Comparison of ENCODE assay signal across 8 cellular contexts in the genomic region with DNA sequence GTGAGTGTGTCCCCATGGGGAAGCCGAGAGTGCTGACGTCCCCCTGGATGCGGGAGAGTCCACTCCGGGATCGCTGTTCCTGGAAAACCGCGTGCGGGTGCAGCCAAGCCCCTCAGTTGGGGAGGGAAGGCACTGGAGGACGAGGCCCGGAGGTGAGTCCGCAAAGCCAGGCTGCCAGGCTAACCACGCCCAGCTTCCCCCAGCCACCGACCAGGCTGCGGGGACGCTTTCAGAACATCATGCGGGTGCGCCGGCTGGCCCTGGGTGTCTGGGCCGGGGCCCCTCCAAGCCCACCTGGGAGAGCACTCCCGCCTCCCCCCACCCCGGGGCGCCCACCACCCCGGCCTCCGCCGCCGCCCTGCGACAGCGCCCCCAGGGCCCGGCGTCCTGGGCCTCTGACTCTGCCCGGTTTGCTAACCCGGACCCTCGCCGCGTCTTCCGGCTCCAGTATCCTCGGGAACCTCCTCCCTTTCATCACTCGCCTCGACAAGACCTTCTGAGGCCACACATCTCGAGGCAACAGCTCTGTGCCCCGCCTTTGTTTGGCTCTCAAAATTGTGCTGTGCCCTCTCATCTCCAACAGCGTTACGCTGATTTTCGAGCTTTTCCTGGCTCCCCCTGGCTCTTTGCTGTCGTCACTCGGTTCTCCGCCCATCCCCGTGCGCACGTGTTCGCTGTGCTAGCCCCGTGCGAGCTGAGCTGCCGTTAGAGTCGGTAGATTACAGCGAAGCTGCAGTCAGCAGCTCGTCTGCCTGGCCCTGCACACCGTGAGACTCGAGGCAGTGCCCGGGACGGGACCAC. TPM values are rescaled to one million over a fixed set of nuclear protein-coding genes. Genes with fewer than 3 reads are reported as not detected.
A peak's percentile ranks its signal among the peaks of the same experiment; 100 is the strongest.
DNase-seq lines count a peak whose midpoint lies in the region; ATAC-seq and TF ChIP-seq lines count a peak whose summit lies in the region.

No MANE protein-coding gene starts in this region.

- peaks cover 0 to 12% (median 0%) of the 10 kb centered on the region in 4 donors for H3K4me1 ChIP-seq in Peyer's patch
- peaks cover 8% of the 10 kb centered on the region for H3K4me1 ChIP-seq in psoas muscle

- WGBS in psoas muscle, 3 donors = 8 to 12% (median 12%) methylated on average over 57 to 61 of the region's 61 CpGs

- peak in 2 of 3 donors; percentile 18 to 62 for DNase-seq in Peyer's patch
- DNase-seq in activated effector memory CD4-positive, alpha-beta T cell treated with Interleukin-2 at 50 U/mL for 16 hours = peak; percentile 24
- peak; percentile 31 for DNase-seq in foreskin melanocyte
- DNase-seq in psoas muscle = peak; percentile 43 to 63
- no peak for DNase-seq in type B pancreatic cell (ENCODE audit: extremely low spot score, unreplicated experiment)
- no peak for DNase-seq in NCI-H345 treated with DMSO at 0.1 percent for 48 hours (lab: John Stamatoyannopoulos, UW; ENCODE audit: unreplicated experiment)
- no peak for DNase-seq in NCI-H2081 treated with DMSO at 0.1 percent for 48 hours (lab: John Stamatoyannopoulos, UW)
- DNase-seq in mesothelial cell of epicardium (ENCODE audit: low spot score in 2 of 2, unreplicated experiment in 2 of 2) = no peak

- TF ChIP-seq POLR2A in Peyer's patch (IDR thresholded peaks at IDR 0.05) = no peak

- TF ChIP-seq CTCF in Peyer's patch (IDR thresholded peaks at IDR 0.05) (no peak), psoas muscle (IDR thresholded peaks at IDR 0.05) (no peak), type B pancreatic cell (conservative IDR thresholded peaks at IDR 0.05) (no peak), mesothelial cell of epicardium (IDR thresholded peaks at IDR 0.05; ENCODE audit: unreplicated experiment) (no peak)

- ATAC-seq in psoas muscle = peak; percentile 49 to 57 (median 55)

- H3K36me3 Mint-ChIP-seq in type B pancreatic cell (no peaks in the 10 kb centered on the region), mesothelial cell of epicardium (no peaks in the 10 kb centered on the region)

- H3K27ac ChIP-seq in Peyer's patch = no peak overlapping the region
- H3K27ac ChIP-seq in psoas muscle = no peak overlapping the region

- H3K27me3 Mint-ChIP-seq in type B pancreatic cell = peaks cover 29% of the 10 kb centered on the region
- peaks cover 32% of the 10 kb centered on the region for H3K27me3 Mint-ChIP-seq in mesothelial cell of epicardium (ENCODE audit: low read depth)

- H3K4me1 Mint-ChIP-seq in type B pancreatic cell (ENCODE audit: unreplicated experiment) = peaks cover 3% of the 10 kb centered on the region
- H3K4me1 Mint-ChIP-seq in mesothelial cell of epicardium = no peaks in the 10 kb centered on the region

- H3K27me3 ChIP-seq in Peyer's patch = no peaks in the 10 kb centered on the region
- peaks cover 0 to 22% (median 4%) of the 10 kb centered on the region in 3 donors for H3K27me3 ChIP-seq in psoas muscle (ENCODE audit: insufficient read depth in 3 of 3, low read length in 2 of 3)

- H3K9me3 Mint-ChIP-seq in type B pancreatic cell = no peaks in the 10 kb centered on the region
- no peaks in the 10 kb centered on the region for H3K9me3 Mint-ChIP-seq in mesothelial cell of epicardium

- H3K27ac Mint-ChIP-seq in type B pancreatic cell (no peak overlapping the region), mesothelial cell of epicardium (no peak overlapping the region)

- intact Hi-C loops in psoas muscle (cut with DNase I) = no loop called here

- H3K4me3 ChIP-seq in Peyer's patch = peak overlapping the region; percentile 11 to 43 (median 40)
- peak overlapping the region; percentile 38 for H3K4me3 ChIP-seq in psoas muscle

- H3K9me3 ChIP-seq in Peyer's patch (no peaks in the 10 kb centered on the region), psoas muscle (no peaks in the 10 kb centered on the region)

- H3K4me3 Mint-ChIP-seq in type B pancreatic cell = peak overlapping the region; percentile 64
- no peak overlapping the region for H3K4me3 Mint-ChIP-seq in mesothelial cell of epicardium

- no peaks in the 10 kb centered on the region for H3K36me3 ChIP-seq in Peyer's patch
- no peaks in the 10 kb centered on the region for H3K36me3 ChIP-seq in psoas muscle (ENCODE audit: insufficient read depth in 1 of 2, low read depth in 1 of 2)

RNA-seq across cellular contexts. Expression of a gene that starts 47.1 kb away (rescaled TPM):
- total RNA-seq in Peyer's patch (100 to 1,000 TPM; 122 to 248 (median 213) TPM), psoas muscle (10 to 100 TPM; 28.7 to 42.1 (median 34.6) TPM), type B pancreatic cell (ENCODE audit: low replicate concordance) (64.1 and 78.3 TPM in 2 replicates), mesothelial cell of epicardium (59.3 to 68.6 TPM (median 67.8 TPM) in 3 replicates)
- polyA plus RNA-seq in psoas muscle = 10 to 100 TPM; 38.9 to 65.3 (median 50.5) TPM

Comparison
In these comparisons a context has a peak if more than half of its experiments do, and no peak if none do; other contexts are left out.
1. DNase-seq: peak in Peyer's patch (2 of 3), activated effector memory CD4-positive, alpha-beta T cell treated with Interleukin-2 at 50 U/mL for 16 hours (single experiment), foreskin melanocyte (single experiment) and psoas muscle (2 of 2); none in type B pancreatic cell (single experiment), NCI-H345 treated with DMSO at 0.1 percent for 48 hours (single experiment), NCI-H2081 treated with DMSO at 0.1 percent for 48 hours (single experiment) and mesothelial cell of epicardium (0 of 2).